ENCODE assay signal across 1 cellular context in genomic region chr10:71076473-71077142, GRCh38.
TF ChIP-seq lines count a peak whose summit lies in the region.

No MANE protein-coding gene starts in this region.

TF ChIP-seq in WTC11, 78 proteins besides CTCF, POLR2A, EP300 and RAD21 (continued from another document):
- TF ChIP-seq EMX1 (CRISPR knock-in tag; IDR thresholded peaks at IDR 0.05) (no peak), E2F4 (CRISPR knock-in tag; IDR thresholded peaks at IDR 0.05; ENCODE audit: borderline replicate concordance, low read depth) (no peak), IRF2 (CRISPR knock-in tag; IDR thresholded peaks at IDR 0.05; ENCODE audit: borderline replicate concordance, low read depth) (no peak), USF2 (CRISPR knock-in tag; IDR thresholded peaks at IDR 0.05) (no peak), ATF6 (CRISPR knock-in tag; IDR thresholded peaks at IDR 0.05) (no peak), USF1 (CRISPR knock-in tag; IDR thresholded peaks at IDR 0.05) (no peak), AFF4 (CRISPR knock-in tag; IDR thresholded peaks at IDR 0.05; ENCODE audit: borderline replicate concordance) (no peak)
TF ChIP-seq in WTC11: peak in this region for 0.
